ENCODE assay signal across 15 cellular contexts in the genomic region with DNA sequence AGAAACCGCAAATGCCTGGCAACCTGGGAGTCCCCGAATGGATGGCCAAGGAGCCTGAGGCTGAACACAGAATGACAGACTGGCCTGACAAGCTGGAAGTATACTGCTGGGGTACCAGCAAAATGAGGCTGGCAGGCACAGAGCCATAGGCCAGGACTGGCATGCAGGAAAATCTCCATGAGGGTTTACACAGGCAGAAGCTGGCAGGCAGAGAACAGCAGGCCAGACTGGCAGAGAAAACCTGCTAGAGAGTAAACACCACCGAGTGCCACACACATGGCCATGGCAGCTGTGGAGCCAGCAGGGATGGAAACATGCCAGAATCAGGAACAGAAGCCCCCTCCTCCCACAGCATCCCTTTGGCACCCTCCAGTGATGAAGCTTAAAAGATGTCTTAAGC.
A peak's percentile ranks its signal among the peaks of the same experiment; 100 is the strongest.
DNase-seq lines count a peak whose midpoint lies in the region; ATAC-seq and TF ChIP-seq lines count a peak whose summit lies in the region.
"Had no signal": no experiment of that assay in that cellular context is flagged by ENCODE, and none has a peak within 500 bp of the region (broad histone marks: within the 10 kb centered on the region; RNA-seq: fewer than 3 reads in every experiment).

No MANE protein-coding gene starts in this region.

- TF ChIP-seq CTCF in lower lobe of right lung (IDR thresholded peaks at IDR 0.05), result no peak

- H3K36me3 ChIP-seq in lower lobe of right lung, result no peaks in the 10 kb centered on the region
- H3K36me3 ChIP-seq: ovary had no signal

- no peaks in the 10 kb centered on the region for H3K9me3 ChIP-seq in lower lobe of right lung
- H3K9me3 ChIP-seq: ovary had no signal

- intact Hi-C loops in lower lobe of right lung (cut with DNase I), result no loop called here

- H3K4me1 ChIP-seq in lower lobe of right lung, result no peaks in the 10 kb centered on the region

- peak; percentile 36 for DNase-seq in D341Med (ENCODE audit: low spot score)
- peak; percentile 72 for DNase-seq in NCI-H1105 (lab: John Stamatoyannopoulos, UW)
- peak; percentile 66 to 82 for DNase-seq in SHP77 (lab: John Stamatoyannopoulos, UW)
- peak; percentile 46 for DNase-seq in lower lobe of right lung
- no peak for DNase-seq in AG08395 (ENCODE audit: low spot score)
- DNase-seq: activated CD4-positive, alpha-beta T cell treated with anti-CD3 and anti-CD28 coated beads for 1 hour; activated naive CD4-positive, alpha-beta T cell treated with anti-CD3 and anti-CD28 coated beads, Interleukin-2, amount 50 U/mL, for 16 hours; H9; IMR-90; NCI-H2029; ovary; stimulated activated CD4-positive, alpha-beta T cell treated with anti-CD3 and anti-CD28 coated beads, Interleukin-12 subunit alpha, Interleukin-12 subunit beta, amount 100 ng/mL, for 4 hours had no signal

- no peaks in the 10 kb centered on the region for H3K27me3 ChIP-seq in lower lobe of right lung (ENCODE audit: low read depth)
- H3K27me3 ChIP-seq: ovary had no signal

- ATAC-seq in lower lobe of right lung, result peak; percentile 46 to 50
- no peak for ATAC-seq in GM19023 (IDR thresholded peaks at IDR 0.05; ENCODE audit: unreplicated experiment)
- ATAC-seq in GM21515 (IDR thresholded peaks at IDR 0.05; ENCODE audit: unreplicated experiment), result no peak
- no peak for ATAC-seq in GM21381 (IDR thresholded peaks at IDR 0.05; ENCODE audit: unreplicated experiment)

- no peak overlapping the region for H3K4me3 ChIP-seq in lower lobe of right lung
- H3K4me3 ChIP-seq: ovary had no signal

- no peak overlapping the region for H3K27ac ChIP-seq in lower lobe of right lung
- H3K27ac ChIP-seq: ovary had no signal

Comparison
In these comparisons a context has a peak if more than half of its experiments do, and no peak if none do; other contexts are left out.
1. ATAC-seq: peak in lower lobe of right lung (2 of 2); none in GM19023 (single experiment), GM21515 (single experiment) and GM21381 (single experiment).